ENCODE assay signal across 23 cellular contexts in genomic region chr3:189165092-189165491, GRCh38. TPM values are rescaled to one million over a fixed set of nuclear protein-coding genes. Genes with fewer than 3 reads are reported as not detected.
DNase-seq lines count a peak whose midpoint lies in the region; ATAC-seq and TF ChIP-seq lines count a peak whose summit lies in the region.
"Had no signal": no experiment of that assay in that cellular context is flagged by ENCODE, and none has a peak within 500 bp of the region (broad histone marks: within the 10 kb centered on the region; RNA-seq: fewer than 3 reads in every experiment).

No MANE protein-coding gene starts in this region.

- intact Hi-C loops in PC-3 (cut with micrococcal nuclease), result loop anchor here (5.0 kb wide), 1 partner anchor 67 kb away; no protein-coding TSS in a partner anchor
- intact Hi-C loops in transverse colon (cut with DNase I; ENCODE audit: low total_unique reads), result no loop called here
- intact Hi-C loops in ovary (cut with DNase I), result no loop called here

- no peaks in the 10 kb centered on the region for H3K9me3 Mint-ChIP-seq in activated T-cell treated with anti-CD3 and anti-CD28 coated beads, Interleukin-2, amount 50 U/mL, for 4 hours
- H3K9me3 Mint-ChIP-seq: CD8-positive, alpha-beta T cell had no signal

- no peak for TF ChIP-seq CTCF in PC-3 (conservative IDR thresholded peaks at IDR 0.05; ENCODE audit: low read depth, low read length)
- TF ChIP-seq CTCF in transverse colon (IDR thresholded peaks at IDR 0.05), result no peak
- no peak for TF ChIP-seq CTCF in ovary (IDR thresholded peaks at IDR 0.05)

- no peaks in the 10 kb centered on the region for H3K36me3 ChIP-seq in PC-3 (ENCODE audit: low read depth, low read length)
- no peaks in the 10 kb centered on the region for H3K36me3 ChIP-seq in esophagus (ENCODE audit: control insufficient read depth in 2 of 2, insufficient read depth in 2 of 2, low read length in 1 of 2)
- H3K36me3 ChIP-seq in transverse colon, result no peaks in the 10 kb centered on the region
- no peaks in the 10 kb centered on the region for H3K36me3 ChIP-seq in ovary
- H3K36me3 ChIP-seq: HAP-1, MG63 had no signal

- H3K4me1 ChIP-seq in PC-3 (ENCODE audit: insufficient read depth, low read length) (peaks cover 23% of the 10 kb centered on the region), esophagus (ENCODE audit: control insufficient read depth in 2 of 2, insufficient read depth in 2 of 2, low read length in 1 of 2) (no peaks in the 10 kb centered on the region), transverse colon (peaks cover 0 to 33% (median 12%) of the 10 kb centered on the region in 4 donors), ovary (ENCODE audit: insufficient read depth) (no peaks in the 10 kb centered on the region)
- H3K4me1 ChIP-seq: HAP-1 had no signal

- H3K4me2 ChIP-seq in PC-3 (ENCODE audit: low read length), result no peak overlapping the region

- H3K36me3 Mint-ChIP-seq in activated T-cell treated with anti-CD3 and anti-CD28 coated beads, Interleukin-2, amount 50 U/mL, for 4 hours (ENCODE audit: insufficient read depth), result no peaks in the 10 kb centered on the region
- H3K36me3 Mint-ChIP-seq: CD8-positive, alpha-beta T cell had no signal

- POLR2A ChIA-PET in PC-3 (lab: Charles Lee; ENCODE audit: unreplicated experiment), result no interaction called here

- no peaks in the 10 kb centered on the region for H3K4me1 Mint-ChIP-seq in activated T-cell treated with anti-CD3 and anti-CD28 coated beads, Interleukin-2, amount 50 U/mL, for 4 hours (ENCODE audit: low read depth)

- H3F3A ChIP-seq in PC-3 (ENCODE audit: low read length, unreplicated experiment), result no peaks in the 10 kb centered on the region

- BruUV-seq in PC-3 (replicated peaks; lab: Mats Ljungman, UMichigan), result no TSS peak

- H3K27ac ChIP-seq in PC-3 (ENCODE audit: low read length), result no peak overlapping the region
- H3K27ac ChIP-seq in esophagus (ENCODE audit: low read depth in 2 of 2, low read length in 1 of 2), result peak overlapping the region; percentile 77 to 96
- H3K27ac ChIP-seq in transverse colon, result peak overlapping the region; percentile 62 to 78 (median 66)
- H3K27ac ChIP-seq in ovary, result no peak overlapping the region
- H3K27ac ChIP-seq: GM23248 had no signal

- ATAC-seq in PC-3, result no peak
- no peak for ATAC-seq in activated T-cell treated with anti-CD3 and anti-CD28 coated beads, Interleukin-2, amount 50 U/mL, for 4 hours
- ATAC-seq: CD8-positive, alpha-beta T cell; Right ventricle myocardium inferior had no signal

- TF ChIP-seq EP300 in transverse colon (IDR thresholded peaks at IDR 0.05; ENCODE audit: low read depth), result no peak
- TF ChIP-seq EP300 in ovary (IDR thresholded peaks at IDR 0.05), result no peak

- no peak overlapping the region for H3K4me3 ChIP-seq in PC-3 (ENCODE audit: low read length)
- H3K4me3 ChIP-seq in esophagus (ENCODE audit: low read depth in 1 of 2, low read length in 2 of 2), result no peak overlapping the region
- H3K4me3 ChIP-seq in transverse colon, result no peak overlapping the region
- H3K4me3 ChIP-seq in ovary, result no peak overlapping the region
- H3K4me3 ChIP-seq: GM23248, HAP-1, MG63 had no signal

- 0 out of 2 replicates have a peak overlapping the region, but pooled peaks have one; percentile 11 for H2AFZ ChIP-seq in PC-3 (ENCODE audit: low read length)
- H2AFZ ChIP-seq: GM23248 had no signal

- 51 to 60% methylated on average over 4 of the region's 4 CpGs for WGBS in esophagus, 2 donors
- 55 to 58% methylated on average over 4 of the region's 4 CpGs for WGBS in transverse colon (ENCODE audit: low coverage in 1 of 2), 2 donors
- 84 to 91% (median 89%) methylated on average over 4 of the region's 4 CpGs for WGBS in ovary, 3 donors

- no peaks in the 10 kb centered on the region for H3K9me3 ChIP-seq in PC-3 (ENCODE audit: low read length)
- no peaks in the 10 kb centered on the region for H3K9me3 ChIP-seq in esophagus (ENCODE audit: control insufficient read depth in 2 of 2, insufficient read depth in 1 of 2, low read depth in 1 of 2, low read length in 1 of 2)
- no peaks in the 10 kb centered on the region for H3K9me3 ChIP-seq in transverse colon
- no peaks in the 10 kb centered on the region for H3K9me3 ChIP-seq in ovary
- H3K9me3 ChIP-seq: HAP-1, MG63 had no signal

- H3K4me3 Mint-ChIP-seq in activated T-cell treated with anti-CD3 and anti-CD28 coated beads, Interleukin-2, amount 50 U/mL, for 4 hours, result no peak overlapping the region
- H3K4me3 Mint-ChIP-seq: CD8-positive, alpha-beta T cell had no signal

- in situ Hi-C loops in transverse colon (cut with MboI; ENCODE audit: low pct_ligation_motif_present in 1 of 4, low pct_unique_long_range_greater_than_20kb in 1 of 4, low sequenced_read_pairs in 3 of 4), result no loop called here

- no peaks in the 10 kb centered on the region for H3K79me2 ChIP-seq in PC-3 (ENCODE audit: low read length)

- H3K27me3 ChIP-seq in PC-3 (ENCODE audit: low read length), result no peaks in the 10 kb centered on the region
- H3K27me3 ChIP-seq in esophagus (ENCODE audit: control insufficient read depth in 1 of 2, insufficient read depth in 2 of 2, low read length in 2 of 2), result no peaks in the 10 kb centered on the region
- no peaks in the 10 kb centered on the region for H3K27me3 ChIP-seq in transverse colon
- no peaks in the 10 kb centered on the region for H3K27me3 ChIP-seq in ovary
- H3K27me3 ChIP-seq: MG63 had no signal

- H4K20me1 ChIP-seq in PC-3 (ENCODE audit: low read length), result no peaks in the 10 kb centered on the region

- DNase-seq in PC-3 (peak; percentile 28), mucosa of gallbladder (ENCODE audit: low spot score) (peak; percentile 19), transverse colon (peak; percentile 82), ovary (no peak)
- no peak for DNase-seq in activated T-cell treated with anti-CD3 and anti-CD28 coated beads, Interleukin-2, amount 50 U/mL, for 4 hours
- no peak for DNase-seq in stimulated activated CD4-positive, alpha-beta T cell treated with anti-CD3 and anti-CD28 coated beads, Interleukin-4, amount 100 ng/mL, for 4 hours
- DNase-seq: AML-193; C1 segment of cervical spinal cord; CD8-positive, alpha-beta T cell; DMS153; GM23248; Kasumi-1; MG63; NCI-H1048; NCI-H1417 treated with DMSO at 0.1 percent for 48 hours; NCI-H187 treated with DMSO at 0.1 percent for 48 hours; NCI-H226; NCI-H524; NCI-H774; NK-92 treated with Interleukin-12 subunit alpha and Interleukin-12 subunit beta, amount 100 ng/mL, for 24 hours had no signal

- H3K27me3 Mint-ChIP-seq in activated T-cell treated with anti-CD3 and anti-CD28 coated beads, Interleukin-2, amount 50 U/mL, for 4 hours (ENCODE audit: low read depth), result no peaks in the 10 kb centered on the region

- no peak overlapping the region for H3K9ac ChIP-seq in PC-3 (ENCODE audit: low read length)
- H3K9ac ChIP-seq: GM23248 had no signal

- TF ChIP-seq POLR2A in transverse colon (IDR thresholded peaks at IDR 0.05), result no peak
- no peak for TF ChIP-seq POLR2A in ovary (IDR thresholded peaks at IDR 0.05)

- CTCF ChIA-PET in PC-3 (lab: Charles Lee), result no interaction called here

- H3K9me2 ChIP-seq in PC-3 (replicated peaks; ENCODE audit: low read length), result no peaks in the 10 kb centered on the region

RNA-seq across cellular contexts. Expression of gene TPRG1, which starts 6.7 kb away (rescaled TPM):
- total RNA-seq in PC-3 (2014; rRNA removed) (1.1 and 1.2 TPM in 2 replicates), mucosa of gallbladder (3.9 TPM), transverse colon (10 to 100 TPM in 1 of 4 donors, 1 to 10 TPM in 2, not detected in 1; 2.3 to 14.9 (median 4.1) TPM), ovary (10 to 100 TPM in 3 of 7 donors, 1 to 10 TPM in 4; 3.2 to 20.2 (median 8.1) TPM)
- polyA plus RNA-seq in esophagus (10 to 100 TPM; 50.3 to 61.0 TPM), ovary (1 to 10 TPM; 1.9 to 7.5 TPM)
- total RNA-seq in activated T-cell treated with anti-CD3 and anti-CD28 coated beads, Interleukin-2, amount 50 U/mL, for 4 hours, result 10 to 100 TPM in 1 of 3 donors, 1 to 10 TPM in 2; 6.2 to 10.6 (median 7.4) TPM
- total RNA-seq: GM23248 had no signal
- polyA plus RNA-seq: GM23248 had no signal

Comparison
In these comparisons a context has a peak if more than half of its experiments do, and no peak if none do; other contexts are left out.
1. DNase-seq: peak in PC-3 (single experiment), mucosa of gallbladder (single experiment) and transverse colon (single experiment); none in ovary (0 of 5), activated T-cell treated with anti-CD3 and anti-CD28 coated beads, Interleukin-2, amount 50 U/mL, for 4 hours (single experiment) and stimulated activated CD4-positive, alpha-beta T cell treated with anti-CD3 and anti-CD28 coated beads, Interleukin-4, amount 100 ng/mL, for 4 hours (0 of 2).
2. H3K27ac ChIP-seq: peak in esophagus (2 of 2) and transverse colon (4 of 4); none in PC-3 (single experiment) and ovary (0 of 2).